ENCODE assay signal across 9 cellular contexts in the genomic region with DNA sequence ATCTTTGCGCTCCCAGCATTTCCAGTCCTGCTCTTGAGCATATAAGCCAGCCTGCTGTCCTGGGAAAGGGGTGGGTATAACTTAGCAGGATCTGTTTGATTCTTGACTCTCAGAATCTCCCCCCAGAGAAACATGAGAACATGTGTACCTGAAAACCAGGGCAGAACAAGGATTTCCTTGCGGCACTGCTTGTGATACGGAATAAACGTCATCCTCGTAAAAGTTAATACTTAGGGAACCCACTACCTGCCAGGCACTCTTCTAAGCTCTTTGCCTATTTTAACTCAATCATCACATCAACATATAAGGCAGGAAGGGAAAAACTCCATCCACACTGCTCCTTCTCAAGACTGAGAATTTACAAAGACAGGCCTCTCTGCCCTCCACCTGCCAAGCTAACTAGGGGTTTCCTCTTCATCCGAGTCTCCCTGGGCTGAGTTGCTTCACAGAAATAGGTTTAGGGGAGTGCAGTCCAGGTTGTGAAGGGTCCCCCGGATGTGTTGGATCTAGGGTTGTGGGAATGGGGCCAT. TPM values are rescaled to one million over a fixed set of nuclear protein-coding genes. Genes with fewer than 3 reads are reported as not detected.
DNase-seq lines count a peak whose midpoint lies in the region; ATAC-seq, FAIRE-seq and TF ChIP-seq lines count a peak whose summit lies in the region.
"Had no signal": no experiment of that assay in that cellular context is flagged by ENCODE, and none has a peak within 500 bp of the region (broad histone marks: within the 10 kb centered on the region; RNA-seq: fewer than 3 reads in every experiment).

No MANE protein-coding gene starts in this region.

- no peak overlapping the region for H2BK20ac ChIP-seq in H1 (ENCODE audit: low read length)

- no peak overlapping the region for H3K14ac ChIP-seq in H1 (ENCODE audit: insufficient read length)
- H3K14ac ChIP-seq in neuronal stem cell (ENCODE audit: low read length), result no peak overlapping the region

- H2BK12ac ChIP-seq in H1 (ENCODE audit: low read depth, low read length) (no peak overlapping the region), neuronal stem cell (ENCODE audit: low read length) (no peak overlapping the region)

- H3K79me2 ChIP-seq in OCI-LY1 (ENCODE audit: insufficient read depth, low read length) (no peaks in the 10 kb centered on the region), H1 (ENCODE audit: control insufficient read depth in 1 of 2, insufficient read depth in 2 of 2, low read length in 2 of 2) (no peaks in the 10 kb centered on the region; a peak in 1 of 4 replicates)

- no peaks in the 10 kb centered on the region for H3K9me3 ChIP-seq in CD8-positive, alpha-beta T cell (ENCODE audit: low read length)
- H3K9me3 ChIP-seq in OCI-LY1 (ENCODE audit: low read length) (no peaks in the 10 kb centered on the region), H1 (ENCODE audit: insufficient read depth in 2 of 2, low read depth in 1 of 2, low read length in 1 of 2) (no peaks in the 10 kb centered on the region), neuronal stem cell (replicated peaks in 1 of 2; ENCODE audit: control insufficient read depth in 2 of 2, insufficient read depth in 1 of 2, low read depth in 1 of 2, low read length in 2 of 2) (no peaks in the 10 kb centered on the region)

- TF ChIP-seq EP300 in H1 (IDR thresholded peaks at IDR 0.05; ENCODE audit: borderline replicate concordance in 1 of 2, low read depth in 2 of 2, low read length in 2 of 2), result no peak

- H3K27ac Mint-ChIP-seq in CD8-positive, alpha-beta T cell, result peak overlapping the region; percentile 84

- H3K9ac ChIP-seq in OCI-LY1 (ENCODE audit: low read length) (peak overlapping the region; percentile 77), H1 (replicated peaks in 1 of 4; ENCODE audit: extremely low read depth in 1 of 4, low read depth in 3 of 4, low read length in 3 of 4) (peak overlapping the region in 3 of 4 experiments; percentile 33 to 77 (median 42); a peak in 4 of 7 replicates), neuronal stem cell (ENCODE audit: low read depth, low read length, poor library complexity) (no peak overlapping the region)

- DNase-seq in CD8-positive, alpha-beta T cell, result no peak
- no peak for DNase-seq in H1 (ENCODE audit: low read depth in 1 of 2, low spot score in 2 of 2)
- DNase-seq in neuronal stem cell (ENCODE audit: low spot score), result no peak
- DNase-seq in effector CD8-positive, alpha-beta T cell (lab: John Stamatoyannopoulos, UW), result no peak

- no peak overlapping the region for H3K56ac ChIP-seq in H1 (replicated peaks; ENCODE audit: insufficient read length, low read depth, low read length)

- peaks cover 18% of the 10 kb centered on the region for H3K4me1 Mint-ChIP-seq in CD8-positive, alpha-beta T cell (ENCODE audit: low read depth)

- H3K79me1 ChIP-seq in H1 (ENCODE audit: low read depth, low read length), result peaks cover 4% of the 10 kb centered on the region
- no peaks in the 10 kb centered on the region for H3K79me1 ChIP-seq in neuronal stem cell (ENCODE audit: low read depth, low read length)

- H2BK120ac ChIP-seq in H1 (replicated peaks; ENCODE audit: low read depth, low read length) (no peak overlapping the region), neuronal stem cell (ENCODE audit: low read depth, low read length) (no peak overlapping the region)

- no peak for FAIRE-seq in H1 (lab: Jason Lieb, UNC)
- FAIRE-seq: TTC549 had no signal

- peaks cover 14% of the 10 kb centered on the region for H3K4me1 ChIP-seq in CD8-positive, alpha-beta T cell (ENCODE audit: insufficient read depth, low read length)
- H3K4me1 ChIP-seq in OCI-LY1 (ENCODE audit: insufficient read depth, low read length, severe bottlenecking) (peaks cover 28% of the 10 kb centered on the region), H1 (replicated peaks in 1 of 4; ENCODE audit: control insufficient read depth in 3 of 4, insufficient read depth in 4 of 4, low read length in 3 of 4) (peaks cover 3 to 4% (median 4%) of the 10 kb centered on the region in 4 experiments; a peak in 6 of 7 replicates), neuronal stem cell (ENCODE audit: control insufficient read depth in 2 of 2, insufficient read depth in 1 of 2, low read depth in 1 of 2, low read length in 2 of 2) (peaks cover 10% of the 10 kb centered on the region in 2 donors)

- peak overlapping the region; percentile 93 for H3K4me3 Mint-ChIP-seq in CD8-positive, alpha-beta T cell

- H3K9me3 Mint-ChIP-seq in CD8-positive, alpha-beta T cell, result no peaks in the 10 kb centered on the region

- peak overlapping the region; percentile 96 for H3K4me3 ChIP-seq in CD8-positive, alpha-beta T cell (ENCODE audit: low read depth, low read length)
- H3K4me3 ChIP-seq in OCI-LY1 (ENCODE audit: low read depth, low read length, poor library complexity, severe bottlenecking), result peak overlapping the region; percentile 84
- H3K4me3 ChIP-seq in H1 (ENCODE audit: extremely low read depth in 1 of 4, insufficient read depth in 2 of 4, low read depth in 3 of 4, low read length in 4 of 4), result peak overlapping the region; percentile 56 to 82 (median 64); a peak in 7 of 8 replicates
- peak overlapping the region; percentile 77 to 87 for H3K4me3 ChIP-seq in neuronal stem cell (ENCODE audit: low read length in 2 of 2)

- H2AK5ac ChIP-seq in H1 (ENCODE audit: low read depth, low read length) (no peak overlapping the region), neuronal stem cell (ENCODE audit: low read depth, low read length) (no peak overlapping the region)

- peak overlapping the region; percentile 97 for H3K27ac ChIP-seq in CD8-positive, alpha-beta T cell (ENCODE audit: low read depth, low read length)
- H3K27ac ChIP-seq in OCI-LY1 (ENCODE audit: low read depth, low read length, poor library complexity, severe bottlenecking) (peak overlapping the region; percentile 35), H1 (ENCODE audit: low read depth, low read length) (no peak overlapping the region), neuronal stem cell (replicated peaks; ENCODE audit: low read length) (no peak overlapping the region)

- POLR2A ChIA-PET in CD8-positive, alpha-beta T cell (lab: Charles Lee), result no interaction called here
- POLR2A ChIA-PET in H1 (lab: Charles Lee; ENCODE audit: partially characterized antibody), result interaction anchor here (0.7 to 2.8 kb wide), 5 partner anchors 13 to 124 kb away, joined by 3 to 7 read pairs (median 3); a partner anchor contains a TSS

- WGBS in H1 (ENCODE audit: extremely low coverage in 1 of 2, insufficient coverage in 1 of 2, insufficient read length in 1 of 2, insufficient replicate concordance in 2 of 2, low coverage in 1 of 2, low lambda C conversion rate in 2 of 2, missing lambda C conversion rate in 1 of 2), 2 experiments, result 76% methylated on average over 7 of the region's 7 CpGs; no CpG with 5 or more reads in 1 of the 2 experiments
- WGBS in neuronal stem cell (ENCODE audit: extremely low coverage in 2 of 2, insufficient read length in 2 of 2, insufficient replicate concordance in 1 of 2), 2 donors, result no CpG with 5 or more reads among the region's 7 CpGs

- H4K8ac ChIP-seq in H1 (ENCODE audit: extremely low read depth, insufficient read depth, low read length) (no peak overlapping the region), neuronal stem cell (ENCODE audit: low read depth, low read length) (no peak overlapping the region)

- H3K36me3 Mint-ChIP-seq in CD8-positive, alpha-beta T cell, result peaks cover 18% of the 10 kb centered on the region

- no peaks in the 10 kb centered on the region for H3K9me2 ChIP-seq in OCI-LY1 (ENCODE audit: low read depth, low read length)

- H2BK15ac ChIP-seq in H1 (ENCODE audit: low read length) (no peak overlapping the region), neuronal stem cell (ENCODE audit: low read length) (no peak overlapping the region)

- H4K5ac ChIP-seq in H1 (ENCODE audit: insufficient read length, low read depth, low read length), result peak overlapping the region; percentile 20

- H4K20me1 ChIP-seq in OCI-LY1 (ENCODE audit: insufficient read depth, low read length) (no peaks in the 10 kb centered on the region), H1 (replicated peaks in 1 of 2; ENCODE audit: control insufficient read depth in 1 of 2, insufficient read depth in 2 of 2, low read length in 2 of 2) (no peaks in the 10 kb centered on the region)

- no peak overlapping the region for H2BK5ac ChIP-seq in H1 (ENCODE audit: low read depth, low read length)
- H2BK5ac ChIP-seq in neuronal stem cell (ENCODE audit: low read length), result no peak overlapping the region

- H3K27me3 Mint-ChIP-seq in CD8-positive, alpha-beta T cell (ENCODE audit: low read depth), result no peaks in the 10 kb centered on the region

- H3K4ac ChIP-seq in H1 (replicated peaks; ENCODE audit: insufficient read length, low read depth, low read length) (no peak overlapping the region), neuronal stem cell (ENCODE audit: low read length) (no peak overlapping the region)

- TF ChIP-seq POLR2A in H1 (IDR thresholded peaks at IDR 0.05; ENCODE audit: control extremely low read depth in 1 of 2, low read depth in 2 of 2, low read length in 2 of 2), result no peak

- peak overlapping the region; percentile 88 for H3K4me2 ChIP-seq in OCI-LY1 (ENCODE audit: low read length)
- H3K4me2 ChIP-seq in H1 (ENCODE audit: insufficient read depth in 1 of 2, low read depth in 2 of 2, low read length in 2 of 2), result peak overlapping the region; percentile 71 to 85
- peak overlapping the region; percentile 90 for H3K4me2 ChIP-seq in neuronal stem cell (ENCODE audit: insufficient read depth, low read length, poor library complexity, severe bottlenecking)

- H3F3A ChIP-seq in OCI-LY1 (ENCODE audit: insufficient read depth, low read length), result no peaks in the 10 kb centered on the region

- no peaks in the 10 kb centered on the region for H3K27me3 ChIP-seq in CD8-positive, alpha-beta T cell (ENCODE audit: insufficient read depth, low read length)
- H3K27me3 ChIP-seq in OCI-LY1 (ENCODE audit: insufficient read depth, low read length), result no peaks in the 10 kb centered on the region
- H3K27me3 ChIP-seq in H1 (replicated peaks in 1 of 4; ENCODE audit: control insufficient read depth in 3 of 4, extremely low read depth in 1 of 4, insufficient read depth in 3 of 4, low read length in 3 of 4), result no peaks in the 10 kb centered on the region
- no peaks in the 10 kb centered on the region for H3K27me3 ChIP-seq in neuronal stem cell (ENCODE audit: control insufficient read depth in 3 of 3, insufficient read depth in 3 of 3, low read depth in 1 of 3, low read length in 3 of 3)

- H3K23ac ChIP-seq in H1 (ENCODE audit: insufficient read length) (no peak overlapping the region), neuronal stem cell (ENCODE audit: low read depth, low read length, poor library complexity) (no peak overlapping the region)

- TF ChIP-seq RAD21 in H1 (IDR thresholded peaks at IDR 0.05 in 1 of 2, conservative IDR thresholded peaks at IDR 0.05 in 1 of 2; ENCODE audit: low read depth in 2 of 2, low read length in 2 of 2), result no peak

- H3K36me3 ChIP-seq in CD8-positive, alpha-beta T cell (ENCODE audit: insufficient read depth, low read length), result no peaks in the 10 kb centered on the region
- H3K36me3 ChIP-seq in OCI-LY1 (ENCODE audit: insufficient read depth, low read length), result no peaks in the 10 kb centered on the region
- H3K36me3 ChIP-seq in H1 (ENCODE audit: control insufficient read depth in 2 of 4, insufficient read depth in 4 of 4, low read length in 3 of 4), result no peaks in the 10 kb centered on the region
- H3K36me3 ChIP-seq in neuronal stem cell (replicated peaks in 1 of 2; ENCODE audit: control insufficient read depth in 2 of 2, insufficient read depth in 2 of 2, low read length in 2 of 2), result peaks cover 6 to 8% of the 10 kb centered on the region in 2 donors

- intact Hi-C loops in CD8-positive, alpha-beta T cell (cut with DNase I, micrococcal nuclease), result loop anchor here (1.0 to 10.0 kb wide), 13 partner anchors 22 to 630 kb away; a partner anchor contains a TSS

- H4K91ac ChIP-seq in H1 (replicated peaks; ENCODE audit: insufficient read length, low read length), result no peak overlapping the region
- H4K91ac ChIP-seq in neuronal stem cell (ENCODE audit: low read depth, low read length, poor library complexity), result no peak overlapping the region

- H3K23me2 ChIP-seq in H1 (ENCODE audit: low read depth, low read length), result 0 out of 2 replicates have a peak, but pooled peaks cover 2% of the 10 kb centered on the region

- peak; percentile 1 for ATAC-seq in CD8-positive, alpha-beta T cell
- ATAC-seq in GM21723 (IDR thresholded peaks at IDR 0.05; ENCODE audit: unreplicated experiment), result no peak
- ATAC-seq in HG03045 (IDR thresholded peaks at IDR 0.05; ENCODE audit: unreplicated experiment), result no peak
- no peak for ATAC-seq in GM21619 (IDR thresholded peaks at IDR 0.05; ENCODE audit: unreplicated experiment)

- CTCF ChIA-PET in CD8-positive, alpha-beta T cell (lab: Charles Lee), result interaction anchor here (0.7 kb wide), 1 partner anchor 87 kb away, joined by 3 read pairs; no protein-coding TSS in a partner anchor
- CTCF ChIA-PET in H1 (lab: Charles Lee; ENCODE audit: partially characterized antibody), result interaction anchor here (1.0 kb wide), 1 partner anchor 39 kb away, joined by 3 read pairs; no protein-coding TSS in a partner anchor

- H2AFZ ChIP-seq in OCI-LY1 (ENCODE audit: low read length) (no peak overlapping the region), H1 (ENCODE audit: low read length) (no peak overlapping the region; the same call in 1 of the 2 replicates), neuronal stem cell (ENCODE audit: low read length) (peak overlapping the region; percentile 98)

- H3K18ac ChIP-seq in H1 (ENCODE audit: extremely low read depth, low read length) (no peak overlapping the region), neuronal stem cell (ENCODE audit: low read length) (no peak overlapping the region)

- TF ChIP-seq CTCF in CD8-positive, alpha-beta T cell (IDR thresholded peaks at IDR 0.05), result no peak
- TF ChIP-seq CTCF in OCI-LY1 (IDR thresholded peaks at IDR 0.05; ENCODE audit: low read length) (no peak), H1 (IDR thresholded peaks at IDR 0.05; ENCODE audit: control extremely low read depth in 1 of 3, insufficient read depth in 1 of 3, low read depth in 1 of 3, low read length in 3 of 3) (no peak)

RNA-seq across cellular contexts. Expression of a gene that starts 1.1 kb away (rescaled TPM):
- total RNA-seq in CD8-positive, alpha-beta T cell, result 1 to 10 TPM; 9.7 to 10.0 TPM
- total RNA-seq in H1 (2021; fragmentation: NEBNext Ultra II Directional; extraction: Animal tissue kit (Norgen Biotek cat#: 25700)), result 7.9 and 9.5 TPM in 2 replicates
- polyA plus RNA-seq in H1 (2011; rRNA removed), result 7.0 and 13.0 TPM in 2 replicates
- polyA plus RNA-seq in H1 (2011; cell fraction: cytosol; rRNA removed), result 12.0 TPM
- 20.5 TPM for polyA plus RNA-seq in H1 (2011; cell fraction: nucleus; rRNA removed)
- 3.0 to 11.6 TPM (median 10.3 TPM) in 4 replicates for polyA plus RNA-seq in H1 (2012, experiment 1 of 2)
- polyA plus RNA-seq in H1 (2012, experiment 2 of 2), result 8.4 TPM
- polyA plus RNA-seq in H1 (2013, experiment 1 of 2), result 6.5 TPM
- polyA plus RNA-seq in H1 (2013, experiment 2 of 2), result 4.8 TPM
- 4.1 and 6.9 TPM in 2 replicates for polyA minus RNA-seq in H1 (2011; rRNA and poly(A)+ RNA removed)
- polyA minus RNA-seq in H1 (2011; cell fraction: cytosol; rRNA and poly(A)+ RNA removed), result 4.0 TPM
- 9.4 TPM for polyA minus RNA-seq in H1 (2011; cell fraction: nucleus; rRNA and poly(A)+ RNA removed)
- polyA plus RNA-seq in neuronal stem cell (2013, experiment 1 of 2), result 8.3 TPM
- 7.7 TPM for polyA plus RNA-seq in neuronal stem cell (2013, experiment 2 of 2)

RNA-seq across cellular contexts. Expression of a gene that starts 23.7 kb away (rescaled TPM):
- total RNA-seq in CD8-positive, alpha-beta T cell, result under 1 TPM in 1 of 2 experiments, not detected in 1; 0.08 TPM
- 1.0 and 2.0 TPM in 2 replicates for total RNA-seq in H1 (2021; fragmentation: NEBNext Ultra II Directional; extraction: Animal tissue kit (Norgen Biotek cat#: 25700))
- polyA plus RNA-seq in H1 (2011; rRNA removed), result 0.80 and 1.2 TPM in 2 replicates
- 0.94 TPM for polyA plus RNA-seq in H1 (2011; cell fraction: cytosol; rRNA removed)
- polyA plus RNA-seq in H1 (2011; cell fraction: nucleus; rRNA removed), result 3.3 TPM
- 0.94 to 1.4 TPM (median 1.1 TPM) in 4 replicates for polyA plus RNA-seq in H1 (2012, experiment 1 of 2)
- 0.38 TPM for polyA plus RNA-seq in H1 (2012, experiment 2 of 2)
- 1.3 TPM for polyA plus RNA-seq in H1 (2013, experiment 1 of 2)
- polyA plus RNA-seq in H1 (2013, experiment 2 of 2), result 0.83 TPM
- 1.4 and 1.6 TPM in 2 replicates for polyA minus RNA-seq in H1 (2011; rRNA and poly(A)+ RNA removed)
- polyA minus RNA-seq in H1 (2011; cell fraction: cytosol; rRNA and poly(A)+ RNA removed), result not detected
- 2.8 TPM for polyA minus RNA-seq in H1 (2011; cell fraction: nucleus; rRNA and poly(A)+ RNA removed)
- 0.98 TPM for polyA plus RNA-seq in neuronal stem cell (2013, experiment 1 of 2)
- polyA plus RNA-seq in neuronal stem cell (2013, experiment 2 of 2), result 0.86 TPM

RNA-seq across cellular contexts. Expression of a gene that starts 24.4 kb away (rescaled TPM):
- 10 to 100 TPM; 31.1 to 32.4 TPM for total RNA-seq in CD8-positive, alpha-beta T cell
- total RNA-seq in H1 (2021; fragmentation: NEBNext Ultra II Directional; extraction: Animal tissue kit (Norgen Biotek cat#: 25700)), result 53.5 and 55.7 TPM in 2 replicates
- 74.1 and 118 TPM in 2 replicates for polyA plus RNA-seq in H1 (2011; rRNA removed)
- 81.0 TPM for polyA plus RNA-seq in H1 (2011; cell fraction: cytosol; rRNA removed)
- 87.0 TPM for polyA plus RNA-seq in H1 (2011; cell fraction: nucleus; rRNA removed)
- polyA plus RNA-seq in H1 (2012, experiment 1 of 2), result 48.8 to 61.3 TPM (median 59.0 TPM) in 4 replicates
- polyA plus RNA-seq in H1 (2012, experiment 2 of 2), result 70.8 TPM
- 31.2 TPM for polyA plus RNA-seq in H1 (2013, experiment 1 of 2)
- polyA plus RNA-seq in H1 (2013, experiment 2 of 2), result 32.1 TPM
- polyA minus RNA-seq in H1 (2011; rRNA and poly(A)+ RNA removed), result 91.8 and 97.8 TPM in 2 replicates
- polyA minus RNA-seq in H1 (2011; cell fraction: cytosol; rRNA and poly(A)+ RNA removed), result 44.0 TPM
- polyA minus RNA-seq in H1 (2011; cell fraction: nucleus; rRNA and poly(A)+ RNA removed), result 23.8 TPM
- polyA plus RNA-seq in neuronal stem cell (2013, experiment 1 of 2), result 30.6 TPM
- 28.7 TPM for polyA plus RNA-seq in neuronal stem cell (2013, experiment 2 of 2)

RNA-seq across cellular contexts. Expression of a gene that starts 34.1 kb away (rescaled TPM):
- total RNA-seq in CD8-positive, alpha-beta T cell, result not detected
- total RNA-seq in H1 (2021; fragmentation: NEBNext Ultra II Directional; extraction: Animal tissue kit (Norgen Biotek cat#: 25700)), result 29.8 and 32.4 TPM in 2 replicates
- polyA plus RNA-seq in H1 (2011; rRNA removed), result 50.8 and 62.8 TPM in 2 replicates
- 40.5 TPM for polyA plus RNA-seq in H1 (2011; cell fraction: cytosol; rRNA removed)
- 23.7 TPM for polyA plus RNA-seq in H1 (2011; cell fraction: nucleus; rRNA removed)
- 18.1 to 31.2 TPM (median 28.0 TPM) in 4 replicates for polyA plus RNA-seq in H1 (2012, experiment 1 of 2)
- 23.3 TPM for polyA plus RNA-seq in H1 (2012, experiment 2 of 2)
- 18.4 TPM for polyA plus RNA-seq in H1 (2013, experiment 1 of 2)
- polyA plus RNA-seq in H1 (2013, experiment 2 of 2), result 19.1 TPM
- 7.7 and 14.6 TPM in 2 replicates for polyA minus RNA-seq in H1 (2011; rRNA and poly(A)+ RNA removed)
- 18.9 TPM for polyA minus RNA-seq in H1 (2011; cell fraction: cytosol; rRNA and poly(A)+ RNA removed)
- 5.3 TPM for polyA minus RNA-seq in H1 (2011; cell fraction: nucleus; rRNA and poly(A)+ RNA removed)
- 24.1 TPM for polyA plus RNA-seq in neuronal stem cell (2013, experiment 1 of 2)
- polyA plus RNA-seq in neuronal stem cell (2013, experiment 2 of 2), result 22.1 TPM

RNA-seq across cellular contexts. Expression of a gene that starts 54.5 kb away (rescaled TPM):
- 10 to 100 TPM; 40.3 to 41.0 TPM for total RNA-seq in CD8-positive, alpha-beta T cell
- 84.2 and 88.4 TPM in 2 replicates for total RNA-seq in H1 (2021; fragmentation: NEBNext Ultra II Directional; extraction: Animal tissue kit (Norgen Biotek cat#: 25700))
- polyA plus RNA-seq in H1 (2011; rRNA removed), result 101 and 160 TPM in 2 replicates
- polyA plus RNA-seq in H1 (2011; cell fraction: cytosol; rRNA removed), result 144 TPM
- polyA plus RNA-seq in H1 (2011; cell fraction: nucleus; rRNA removed), result 65.0 TPM
- 86.7 to 104 TPM (median 91.1 TPM) in 4 replicates for polyA plus RNA-seq in H1 (2012, experiment 1 of 2)
- polyA plus RNA-seq in H1 (2012, experiment 2 of 2), result 112 TPM
- 63.3 TPM for polyA plus RNA-seq in H1 (2013, experiment 1 of 2)
- 63.8 TPM for polyA plus RNA-seq in H1 (2013, experiment 2 of 2)
- polyA minus RNA-seq in H1 (2011; rRNA and poly(A)+ RNA removed), result 30.2 and 38.3 TPM in 2 replicates
- 31.8 TPM for polyA minus RNA-seq in H1 (2011; cell fraction: cytosol; rRNA and poly(A)+ RNA removed)
- 35.5 TPM for polyA minus RNA-seq in H1 (2011; cell fraction: nucleus; rRNA and poly(A)+ RNA removed)
- polyA plus RNA-seq in neuronal stem cell (2013, experiment 1 of 2), result 58.7 TPM
- polyA plus RNA-seq in neuronal stem cell (2013, experiment 2 of 2), result 59.3 TPM

Comparison
In these comparisons a context has a peak if more than half of its experiments do, and no peak if none do; other contexts are left out.
1. H3K27ac ChIP-seq: peak in CD8-positive, alpha-beta T cell (single experiment) and OCI-LY1 (single experiment); none in H1 (single experiment) and neuronal stem cell (single experiment).
2. Peak in every context shown above with its lines, with median percentiles within 50 percentile points of each other: H3K4me3 ChIP-seq and H3K4me2 ChIP-seq.